In genomic region chr1:225656259-225656655, GRCh38 we compare ENCODE assay signal across 8 cellular contexts. TPM values are rescaled to one million over a fixed set of nuclear protein-coding genes. Genes with fewer than 3 reads are reported as not detected.
DNase-seq lines count a peak whose midpoint lies in the region; ATAC-seq and TF ChIP-seq lines count a peak whose summit lies in the region.
"Not testable (repeated sequence)": the region's sequence is repeated elsewhere in the genome, so short reads cannot be mapped to it uniquely, and the experiment has no call there.
"Had no signal": no experiment of that assay in that cellular context is flagged by ENCODE, and none has a peak within 500 bp of the region (broad histone marks: within the 10 kb centered on the region; RNA-seq: fewer than 3 reads in every experiment).

No MANE protein-coding gene starts in this region.

- peak overlapping the region; percentile 100 for H3K27ac Mint-ChIP-seq in chondrocyte (ENCODE audit: unreplicated experiment)

- not testable (repeated sequence) for TF ChIP-seq CTCF in HCT116 (IDR thresholded peaks at IDR 0.05 in 2 of 3, conservative IDR thresholded peaks at IDR 0.05 in 1 of 3; ENCODE audit: borderline replicate concordance in 1 of 3, insufficient read depth in 1 of 3, low read depth in 2 of 3, low read length in 2 of 3); chondrocyte (IDR thresholded peaks at IDR 0.05); left ventricle myocardium inferior (IDR thresholded peaks at IDR 0.05; ENCODE audit: borderline replicate concordance); sigmoid colon (IDR thresholded peaks at IDR 0.05); tibial artery (IDR thresholded peaks at IDR 0.05)

- peak overlapping the region; percentile 32 for H2AFZ ChIP-seq in HCT116 (ENCODE audit: low read depth, low read length, poor library complexity, severe bottlenecking)

- intact Hi-C loops in HCT116 (cut with micrococcal nuclease) (loop anchor here (5.0 to 10.0 kb wide), 3 partner anchors 101 to 179 kb away; no protein-coding TSS in a partner anchor), left ventricle myocardium inferior (cut with micrococcal nuclease) (loop anchor here (10.0 kb wide), 1 partner anchor 119 kb away; the partner anchor contains the start of gene SRP9), tibial artery (cut with DNase I; ENCODE audit: low total_unique reads) (loop anchor here (10.0 kb wide), 3 partner anchors 51 to 189 kb away; no protein-coding TSS in a partner anchor)
- intact Hi-C loops in sigmoid colon (cut with DNase I): not testable (repeated sequence)

- not testable (repeated sequence) for TF ChIP-seq RAD21 in HCT116 (IDR thresholded peaks at IDR 0.05; ENCODE audit: low read depth)

- peaks cover 12% of the 10 kb centered on the region for H3K79me2 ChIP-seq in HCT116 (ENCODE audit: insufficient read depth, low read length)

- H3K27me3 ChIP-seq in HCT116 (ENCODE audit: insufficient read depth, low read length); SJSA1 (replicated peaks); left ventricle myocardium inferior (ENCODE audit: low read depth); muscle layer of duodenum (ENCODE audit: low read depth, low read length); sigmoid colon; tibial artery: not testable (repeated sequence)

- not testable (repeated sequence) for H3K4me3 Mint-ChIP-seq in chondrocyte (ENCODE audit: unreplicated experiment)

- TF ChIP-seq EP300 in sigmoid colon (IDR thresholded peaks at IDR 0.05): not testable (repeated sequence)

- RAD21 ChIA-PET in HCT116 (lab: Charles Lee; ENCODE audit: low non-redundant PET in 1 of 2, low total read pairs in 2 of 2, uncharacterized antibody in 2 of 2, unreplicated experiment in 2 of 2): not testable (repeated sequence)

- H3K9me2 ChIP-seq in HCT116 (ENCODE audit: insufficient read depth): not testable (repeated sequence)

- H3K4me1 ChIP-seq in HCT116 (ENCODE audit: control insufficient read depth in 1 of 2, insufficient read depth in 2 of 2, low read length in 2 of 2) (peaks cover 40 to 54% of the 10 kb centered on the region in 2 experiments), SJSA1 (replicated peaks) (peaks cover 60% of the 10 kb centered on the region), left ventricle myocardium inferior (peaks cover 44% of the 10 kb centered on the region), sigmoid colon (peaks cover 0 to 55% (median 47%) of the 10 kb centered on the region in 4 donors), tibial artery (peaks cover 0 to 60% (median 40%) of the 10 kb centered on the region in 4 donors)
- H3K4me1 ChIP-seq in muscle layer of duodenum (ENCODE audit: control insufficient read depth in 1 of 2, insufficient read depth in 2 of 2, low read length in 2 of 2): not testable (repeated sequence)

- DNase-seq in HCT116 (ENCODE audit: low read depth, low spot score); SJSA1 (ENCODE audit: low read depth in 1 of 2, low spot score in 2 of 2); chondrocyte (ENCODE audit: low spot score); left ventricle myocardium inferior; sigmoid colon; tibial artery: not testable (repeated sequence)

- H3K36me3 ChIP-seq in HCT116 (ENCODE audit: control insufficient read depth in 1 of 2, insufficient read depth in 2 of 2, low read length in 2 of 2); left ventricle myocardium inferior; sigmoid colon; tibial artery: not testable (repeated sequence)
- peaks cover 11% of the 10 kb centered on the region for H3K36me3 ChIP-seq in SJSA1
- peaks cover 0 to 24% of the 10 kb centered on the region in 2 donors for H3K36me3 ChIP-seq in muscle layer of duodenum (ENCODE audit: control insufficient read depth in 1 of 2, insufficient read depth in 2 of 2, low read length in 2 of 2)

- not testable (repeated sequence) for H3K27me3 Mint-ChIP-seq in chondrocyte (ENCODE audit: low read depth)

- not testable (repeated sequence) for ATAC-seq in HCT116

- H3K27ac ChIP-seq in HCT116 (ENCODE audit: low read depth, low read length) (peak overlapping the region; percentile 66; the same call in 1 of the 2 replicates), SJSA1 (peak overlapping the region; percentile 98), left ventricle myocardium inferior (replicated peaks) (peak overlapping the region; percentile 99), muscle layer of duodenum (ENCODE audit: low read length) (peak overlapping the region; percentile 92), sigmoid colon (peak overlapping the region; percentile 97 to 100 (median 99)), tibial artery (peak overlapping the region; percentile 69 to 100)

- H4K20me1 ChIP-seq in HCT116 (ENCODE audit: insufficient read depth): not testable (repeated sequence)

- H3K36me3 Mint-ChIP-seq in chondrocyte (ENCODE audit: low read depth): not testable (repeated sequence)

- CTCF ChIA-PET in HCT116 (lab: Charles Lee): not testable (repeated sequence)

- not testable (repeated sequence) for H3K9me3 ChIP-seq in HCT116 (ENCODE audit: control insufficient read depth in 1 of 2, insufficient read depth in 1 of 2, low read depth in 1 of 2, low read length in 2 of 2); SJSA1 (replicated peaks); left ventricle myocardium inferior (replicated peaks); muscle layer of duodenum (ENCODE audit: control insufficient read depth in 1 of 2, low read length in 2 of 2); sigmoid colon; tibial artery

- WGBS in sigmoid colon, 2 donors: 88 to 93% methylated on average over 3 of the region's 3 CpGs

- H3K4me2 ChIP-seq in HCT116 (ENCODE audit: low read length): peak overlapping the region; percentile 64

- not testable (repeated sequence) for BruUV-seq in HCT116 (replicated peaks; lab: Mats Ljungman, UMichigan)

- not testable (repeated sequence) for H3K9ac ChIP-seq in HCT116 (ENCODE audit: low read length)

- H3K9me3 Mint-ChIP-seq in chondrocyte (ENCODE audit: low read depth): not testable (repeated sequence)

- not testable (repeated sequence) for TF ChIP-seq POLR2A in HCT116 (IDR thresholded peaks at IDR 0.05; ENCODE audit: borderline replicate concordance, extremely low read depth, insufficient read depth, insufficient read length); sigmoid colon (IDR thresholded peaks at IDR 0.05)

- H3K4me1 Mint-ChIP-seq in chondrocyte (ENCODE audit: low read depth): peaks cover 62% of the 10 kb centered on the region

- not testable (repeated sequence) for H3K4me3 ChIP-seq in HCT116 (replicated peaks in 1 of 2; ENCODE audit: low read depth in 1 of 2, low read length in 2 of 2); SJSA1; left ventricle myocardium inferior; muscle layer of duodenum (ENCODE audit: low read depth in 1 of 2, low read length in 2 of 2); sigmoid colon; tibial artery

- POLR2A ChIA-PET in HCT116 (lab: Charles Lee): interaction anchor here (1.5 to 2.0 kb wide), 2 partner anchors 40 to 44 kb away, joined by 7 to 9 read pairs; no protein-coding TSS in a partner anchor

RNA-seq across cellular contexts. Expression of gene ENAH, which starts 3.3 kb away (rescaled TPM):
- total RNA-seq in HCT116 (2021; ENCODE audit: unreplicated experiment): 100 TPM
- 39.7 and 44.9 TPM in 2 replicates for polyA plus RNA-seq in HCT116 (2012)
- total RNA-seq in SJSA1 (2014; rRNA removed; shearing (Covaris generic)): 158 and 216 TPM in 2 replicates
- total RNA-seq in chondrocyte: 208 to 457 TPM (median 434 TPM) in 3 replicates
- total RNA-seq in left ventricle myocardium inferior: 78.6 TPM
- total RNA-seq in sigmoid colon: 100 to 1,000 TPM in 3 of 4 donors, 10 to 100 TPM in 1; 92.2 to 197 (median 116) TPM
- polyA plus RNA-seq in sigmoid colon: 10 to 100 TPM in 2 of 3 donors, 1 to 10 TPM in 1; 9.6 to 17.1 (median 15.0) TPM
- total RNA-seq: activated CD8-positive, alpha-beta T cell treated with anti-CD3 and anti-CD28 coated beads, Interleukin-2, amount 10 ng/mL, durations not matched to agents 7 days and 5 days had no signal
